ENCODE assay signal across 1 cellular context in the genomic region with DNA sequence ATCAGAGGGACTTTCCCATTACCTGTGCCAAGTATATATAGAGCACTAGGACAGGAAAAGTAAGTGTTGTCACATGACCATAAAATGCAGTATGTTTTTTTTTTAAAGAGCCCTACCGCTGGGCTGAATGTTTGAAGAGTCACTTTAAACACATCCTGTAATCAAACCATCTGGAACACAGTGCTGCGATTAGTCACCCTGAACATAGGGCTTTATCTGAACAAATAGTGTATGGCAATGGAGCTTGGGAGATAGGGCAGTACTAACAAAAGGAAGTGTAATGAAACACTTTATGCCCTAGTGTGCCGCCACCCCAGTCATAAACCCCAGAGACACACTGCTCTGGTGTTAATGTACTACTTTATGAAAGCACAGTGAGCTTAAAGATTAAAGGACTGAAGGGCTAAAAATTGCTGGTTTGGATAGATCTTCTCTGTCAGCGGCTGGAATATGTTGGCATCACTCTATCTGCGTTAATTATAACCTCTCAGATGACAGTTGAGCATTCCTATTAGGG.
A peak's percentile ranks its signal among the peaks of the same experiment; 100 is the strongest.
TF ChIP-seq lines count a peak whose summit lies in the region.

No MANE protein-coding gene starts in this region.

TF ChIP-seq in K562, 482 proteins besides CTCF, POLR2A, EP300 and RAD21 (continued from another document and continues in another):
- TF ChIP-seq, protein P1, sequence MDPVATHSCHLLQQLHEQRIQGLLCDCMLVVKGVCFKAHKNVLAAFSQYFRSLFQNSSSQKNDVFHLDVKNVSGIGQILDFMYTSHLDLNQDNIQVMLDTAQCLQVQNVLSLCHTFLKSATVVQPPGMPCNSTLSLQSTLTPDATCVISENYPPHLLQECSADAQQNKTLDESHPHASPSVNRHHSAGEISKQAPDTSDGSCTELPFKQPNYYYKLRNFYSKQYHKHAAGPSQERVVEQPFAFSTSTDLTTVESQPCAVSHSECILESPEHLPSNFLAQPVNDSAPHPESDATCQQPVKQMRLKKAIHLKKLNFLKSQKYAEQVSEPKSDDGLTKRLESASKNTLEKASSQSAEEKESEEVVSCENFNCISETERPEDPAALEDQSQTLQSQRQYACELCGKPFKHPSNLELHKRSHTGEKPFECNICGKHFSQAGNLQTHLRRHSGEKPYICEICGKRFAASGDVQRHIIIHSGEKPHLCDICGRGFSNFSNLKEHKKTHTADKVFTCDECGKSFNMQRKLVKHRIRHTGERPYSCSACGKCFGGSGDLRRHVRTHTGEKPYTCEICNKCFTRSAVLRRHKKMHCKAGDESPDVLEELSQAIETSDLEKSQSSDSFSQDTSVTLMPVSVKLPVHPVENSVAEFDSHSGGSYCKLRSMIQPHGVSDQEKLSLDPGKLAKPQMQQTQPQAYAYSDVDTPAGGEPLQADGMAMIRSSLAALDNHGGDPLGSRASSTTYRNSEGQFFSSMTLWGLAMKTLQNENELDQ (CRISPR knock-in tag; IDR thresholded peaks at IDR 0.05; ENCODE audit: borderline replicate concordance), result no peak
- TF ChIP-seq MTA1 (IDR thresholded peaks at IDR 0.05; ENCODE audit: borderline replicate concordance) (peak; percentile 50; the same call in 1 of the 2 replicates), ZNF41 (CRISPR knock-in tag; conservative IDR thresholded peaks at IDR 0.05) (no peak), ZNF311 (CRISPR knock-in tag; IDR thresholded peaks at IDR 0.05) (no peak), PURB (CRISPR knock-in tag; IDR thresholded peaks at IDR 0.05; ENCODE audit: low read depth) (no peak), FUS (optimal IDR thresholded peaks at IDR 0.05; ENCODE audit: low read depth, low read length) (no peak), ZBTB7A (IDR thresholded peaks at IDR 0.05; ENCODE audit: borderline replicate concordance, control insufficient read depth, low read depth, low read length) (no peak), RUNX1 (IDR thresholded peaks at IDR 0.05; ENCODE audit: low read depth) (no peak), PML (IDR thresholded peaks at IDR 0.05; ENCODE audit: low read length) (peak; percentile 89), SP2 (IDR thresholded peaks at IDR 0.05; ENCODE audit: extremely low read depth, low read depth, low read length, poor library complexity, severe bottlenecking) (no peak), FOS (IDR thresholded peaks at IDR 0.05; ENCODE audit: extremely low read depth, insufficient read length) (peak; percentile 55), NCOA6 (IDR thresholded peaks at IDR 0.05) (no peak), TRIM28 (IDR thresholded peaks at IDR 0.05) (no peak), POLR2B (IDR thresholded peaks at IDR 0.05; ENCODE audit: low read depth, partially characterized antibody) (no peak), SIRT6 (IDR thresholded peaks at IDR 0.05; ENCODE audit: low read depth, low read length) (no peak), ZBTB1 (CRISPR knock-in tag; IDR thresholded peaks at IDR 0.05; ENCODE audit: borderline replicate concordance, low read depth) (no peak), ARID2 (IDR thresholded peaks at IDR 0.05) (no peak), NBN (IDR thresholded peaks at IDR 0.05; ENCODE audit: low read depth) (peak; percentile 83), BMI1 (IDR thresholded peaks at IDR 0.05; ENCODE audit: low read length) (no peak), ZBTB8A (IDR thresholded peaks at IDR 0.05; ENCODE audit: partially characterized antibody) (no peak), ZNF444 (CRISPR knock-in tag; IDR thresholded peaks at IDR 0.05) (no peak)
- TF ChIP-seq, protein P2, sequence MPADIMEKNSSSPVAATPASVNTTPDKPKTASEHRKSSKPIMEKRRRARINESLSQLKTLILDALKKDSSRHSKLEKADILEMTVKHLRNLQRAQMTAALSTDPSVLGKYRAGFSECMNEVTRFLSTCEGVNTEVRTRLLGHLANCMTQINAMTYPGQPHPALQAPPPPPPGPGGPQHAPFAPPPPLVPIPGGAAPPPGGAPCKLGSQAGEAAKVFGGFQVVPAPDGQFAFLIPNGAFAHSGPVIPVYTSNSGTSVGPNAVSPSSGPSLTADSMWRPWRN (IDR thresholded peaks at IDR 0.05; ENCODE audit: low read depth), result peak; percentile 69
- TF ChIP-seq, protein P3, sequence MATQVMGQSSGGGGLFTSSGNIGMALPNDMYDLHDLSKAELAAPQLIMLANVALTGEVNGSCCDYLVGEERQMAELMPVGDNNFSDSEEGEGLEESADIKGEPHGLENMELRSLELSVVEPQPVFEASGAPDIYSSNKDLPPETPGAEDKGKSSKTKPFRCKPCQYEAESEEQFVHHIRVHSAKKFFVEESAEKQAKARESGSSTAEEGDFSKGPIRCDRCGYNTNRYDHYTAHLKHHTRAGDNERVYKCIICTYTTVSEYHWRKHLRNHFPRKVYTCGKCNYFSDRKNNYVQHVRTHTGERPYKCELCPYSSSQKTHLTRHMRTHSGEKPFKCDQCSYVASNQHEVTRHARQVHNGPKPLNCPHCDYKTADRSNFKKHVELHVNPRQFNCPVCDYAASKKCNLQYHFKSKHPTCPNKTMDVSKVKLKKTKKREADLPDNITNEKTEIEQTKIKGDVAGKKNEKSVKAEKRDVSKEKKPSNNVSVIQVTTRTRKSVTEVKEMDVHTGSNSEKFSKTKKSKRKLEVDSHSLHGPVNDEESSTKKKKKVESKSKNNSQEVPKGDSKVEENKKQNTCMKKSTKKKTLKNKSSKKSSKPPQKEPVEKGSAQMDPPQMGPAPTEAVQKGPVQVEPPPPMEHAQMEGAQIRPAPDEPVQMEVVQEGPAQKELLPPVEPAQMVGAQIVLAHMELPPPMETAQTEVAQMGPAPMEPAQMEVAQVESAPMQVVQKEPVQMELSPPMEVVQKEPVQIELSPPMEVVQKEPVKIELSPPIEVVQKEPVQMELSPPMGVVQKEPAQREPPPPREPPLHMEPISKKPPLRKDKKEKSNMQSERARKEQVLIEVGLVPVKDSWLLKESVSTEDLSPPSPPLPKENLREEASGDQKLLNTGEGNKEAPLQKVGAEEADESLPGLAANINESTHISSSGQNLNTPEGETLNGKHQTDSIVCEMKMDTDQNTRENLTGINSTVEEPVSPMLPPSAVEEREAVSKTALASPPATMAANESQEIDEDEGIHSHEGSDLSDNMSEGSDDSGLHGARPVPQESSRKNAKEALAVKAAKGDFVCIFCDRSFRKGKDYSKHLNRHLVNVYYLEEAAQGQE (CRISPR knock-in tag; IDR thresholded peaks at IDR 0.05; ENCODE audit: low read depth), result no peak
- TF ChIP-seq, protein P4, sequence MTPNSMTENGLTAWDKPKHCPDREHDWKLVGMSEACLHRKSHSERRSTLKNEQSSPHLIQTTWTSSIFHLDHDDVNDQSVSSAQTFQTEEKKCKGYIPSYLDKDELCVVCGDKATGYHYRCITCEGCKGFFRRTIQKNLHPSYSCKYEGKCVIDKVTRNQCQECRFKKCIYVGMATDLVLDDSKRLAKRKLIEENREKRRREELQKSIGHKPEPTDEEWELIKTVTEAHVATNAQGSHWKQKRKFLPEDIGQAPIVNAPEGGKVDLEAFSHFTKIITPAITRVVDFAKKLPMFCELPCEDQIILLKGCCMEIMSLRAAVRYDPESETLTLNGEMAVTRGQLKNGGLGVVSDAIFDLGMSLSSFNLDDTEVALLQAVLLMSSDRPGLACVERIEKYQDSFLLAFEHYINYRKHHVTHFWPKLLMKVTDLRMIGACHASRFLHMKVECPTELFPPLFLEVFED (CRISPR knock-in tag; conservative IDR thresholded peaks at IDR 0.05), result no peak
- TF ChIP-seq, protein P5, sequence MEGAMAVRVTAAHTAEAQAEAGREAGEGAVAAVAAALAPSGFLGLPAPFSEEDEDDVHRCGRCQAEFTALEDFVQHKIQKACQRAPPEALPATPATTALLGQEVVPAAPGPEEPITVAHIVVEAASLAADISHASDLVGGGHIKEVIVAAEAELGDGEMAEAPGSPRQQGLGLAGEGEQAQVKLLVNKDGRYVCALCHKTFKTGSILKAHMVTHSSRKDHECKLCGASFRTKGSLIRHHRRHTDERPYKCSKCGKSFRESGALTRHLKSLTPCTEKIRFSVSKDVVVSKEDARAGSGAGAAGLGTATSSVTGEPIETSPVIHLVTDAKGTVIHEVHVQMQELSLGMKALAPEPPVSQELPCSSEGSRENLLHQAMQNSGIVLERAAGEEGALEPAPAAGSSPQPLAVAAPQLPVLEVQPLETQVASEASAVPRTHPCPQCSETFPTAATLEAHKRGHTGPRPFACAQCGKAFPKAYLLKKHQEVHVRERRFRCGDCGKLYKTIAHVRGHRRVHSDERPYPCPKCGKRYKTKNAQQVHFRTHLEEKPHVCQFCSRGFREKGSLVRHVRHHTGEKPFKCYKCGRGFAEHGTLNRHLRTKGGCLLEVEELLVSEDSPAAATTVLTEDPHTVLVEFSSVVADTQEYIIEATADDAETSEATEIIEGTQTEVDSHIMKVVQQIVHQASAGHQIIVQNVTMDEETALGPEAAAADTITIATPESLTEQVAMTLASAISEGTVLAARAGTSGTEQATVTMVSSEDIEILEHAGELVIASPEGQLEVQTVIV (CRISPR knock-in tag; IDR thresholded peaks at IDR 0.05; ENCODE audit: borderline replicate concordance), result no peak
- TF ChIP-seq, protein P6, sequence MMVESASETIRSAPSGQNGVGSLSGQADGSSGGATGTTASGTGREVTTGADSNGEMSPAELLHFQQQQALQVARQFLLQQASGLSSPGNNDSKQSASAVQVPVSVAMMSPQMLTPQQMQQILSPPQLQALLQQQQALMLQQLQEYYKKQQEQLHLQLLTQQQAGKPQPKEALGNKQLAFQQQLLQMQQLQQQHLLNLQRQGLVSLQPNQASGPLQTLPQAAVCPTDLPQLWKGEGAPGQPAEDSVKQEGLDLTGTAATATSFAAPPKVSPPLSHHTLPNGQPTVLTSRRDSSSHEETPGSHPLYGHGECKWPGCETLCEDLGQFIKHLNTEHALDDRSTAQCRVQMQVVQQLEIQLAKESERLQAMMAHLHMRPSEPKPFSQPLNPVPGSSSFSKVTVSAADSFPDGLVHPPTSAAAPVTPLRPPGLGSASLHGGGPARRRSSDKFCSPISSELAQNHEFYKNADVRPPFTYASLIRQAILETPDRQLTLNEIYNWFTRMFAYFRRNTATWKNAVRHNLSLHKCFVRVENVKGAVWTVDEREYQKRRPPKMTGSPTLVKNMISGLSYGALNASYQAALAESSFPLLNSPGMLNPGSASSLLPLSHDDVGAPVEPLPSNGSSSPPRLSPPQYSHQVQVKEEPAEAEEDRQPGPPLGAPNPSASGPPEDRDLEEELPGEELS (CRISPR knock-in tag; IDR thresholded peaks at IDR 0.05; ENCODE audit: borderline replicate concordance), result no peak
- TF ChIP-seq, protein P7, sequence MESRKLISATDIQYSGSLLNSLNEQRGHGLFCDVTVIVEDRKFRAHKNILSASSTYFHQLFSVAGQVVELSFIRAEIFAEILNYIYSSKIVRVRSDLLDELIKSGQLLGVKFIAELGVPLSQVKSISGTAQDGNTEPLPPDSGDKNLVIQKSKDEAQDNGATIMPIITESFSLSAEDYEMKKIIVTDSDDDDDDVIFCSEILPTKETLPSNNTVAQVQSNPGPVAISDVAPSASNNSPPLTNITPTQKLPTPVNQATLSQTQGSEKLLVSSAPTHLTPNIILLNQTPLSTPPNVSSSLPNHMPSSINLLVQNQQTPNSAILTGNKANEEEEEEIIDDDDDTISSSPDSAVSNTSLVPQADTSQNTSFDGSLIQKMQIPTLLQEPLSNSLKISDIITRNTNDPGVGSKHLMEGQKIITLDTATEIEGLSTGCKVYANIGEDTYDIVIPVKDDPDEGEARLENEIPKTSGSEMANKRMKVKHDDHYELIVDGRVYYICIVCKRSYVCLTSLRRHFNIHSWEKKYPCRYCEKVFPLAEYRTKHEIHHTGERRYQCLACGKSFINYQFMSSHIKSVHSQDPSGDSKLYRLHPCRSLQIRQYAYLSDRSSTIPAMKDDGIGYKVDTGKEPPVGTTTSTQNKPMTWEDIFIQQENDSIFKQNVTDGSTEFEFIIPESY (CRISPR knock-in tag; IDR thresholded peaks at IDR 0.05), result no peak
- TF ChIP-seq, protein P8, sequence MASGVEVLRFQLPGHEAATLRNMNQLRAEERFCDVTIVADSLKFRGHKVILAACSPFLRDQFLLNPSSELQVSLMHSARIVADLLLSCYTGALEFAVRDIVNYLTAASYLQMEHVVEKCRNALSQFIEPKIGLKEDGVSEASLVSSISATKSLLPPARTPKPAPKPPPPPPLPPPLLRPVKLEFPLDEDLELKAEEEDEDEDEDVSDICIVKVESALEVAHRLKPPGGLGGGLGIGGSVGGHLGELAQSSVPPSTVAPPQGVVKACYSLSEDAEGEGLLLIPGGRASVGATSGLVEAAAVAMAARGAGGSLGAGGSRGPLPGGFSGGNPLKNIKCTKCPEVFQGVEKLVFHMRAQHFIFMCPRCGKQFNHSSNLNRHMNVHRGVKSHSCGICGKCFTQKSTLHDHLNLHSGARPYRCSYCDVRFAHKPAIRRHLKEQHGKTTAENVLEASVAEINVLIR (CRISPR knock-in tag; IDR thresholded peaks at IDR 0.05), result no peak
